In the genomic region with DNA sequence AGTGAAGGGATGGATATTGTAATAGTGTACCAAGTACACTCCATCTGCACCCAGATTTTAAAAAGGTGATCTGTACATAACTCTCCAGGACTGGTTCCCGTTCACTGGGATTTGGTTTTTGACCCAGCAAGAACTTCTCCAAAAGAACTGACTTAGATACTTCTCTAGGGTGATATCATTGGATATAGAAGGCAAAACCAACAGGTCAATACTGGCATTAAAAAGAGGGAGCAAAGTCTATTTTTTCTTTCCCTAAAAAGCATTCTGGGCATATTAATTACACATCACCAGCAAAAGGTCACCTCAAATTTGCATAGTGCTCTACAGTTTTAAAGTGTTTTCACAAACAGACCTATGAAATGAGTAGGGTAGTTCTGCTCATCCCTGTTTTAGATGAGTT, we compare ENCODE assay signal across 1 cellular context.
TF ChIP-seq lines count a peak whose summit lies in the region.

No MANE protein-coding gene starts in this region.

TF ChIP-seq in WTC11, 78 proteins besides CTCF, POLR2A, EP300 and RAD21:
- TF ChIP-seq, protein P1, sequence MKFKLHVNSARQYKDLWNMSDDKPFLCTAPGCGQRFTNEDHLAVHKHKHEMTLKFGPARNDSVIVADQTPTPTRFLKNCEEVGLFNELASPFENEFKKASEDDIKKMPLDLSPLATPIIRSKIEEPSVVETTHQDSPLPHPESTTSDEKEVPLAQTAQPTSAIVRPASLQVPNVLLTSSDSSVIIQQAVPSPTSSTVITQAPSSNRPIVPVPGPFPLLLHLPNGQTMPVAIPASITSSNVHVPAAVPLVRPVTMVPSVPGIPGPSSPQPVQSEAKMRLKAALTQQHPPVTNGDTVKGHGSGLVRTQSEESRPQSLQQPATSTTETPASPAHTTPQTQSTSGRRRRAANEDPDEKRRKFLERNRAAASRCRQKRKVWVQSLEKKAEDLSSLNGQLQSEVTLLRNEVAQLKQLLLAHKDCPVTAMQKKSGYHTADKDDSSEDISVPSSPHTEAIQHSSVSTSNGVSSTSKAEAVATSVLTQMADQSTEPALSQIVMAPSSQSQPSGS (CRISPR knock-in tag; IDR thresholded peaks at IDR 0.05; ENCODE audit: borderline replicate concordance, low read depth): no peak
- no peak for TF ChIP-seq FOXJ3 (CRISPR knock-in tag; IDR thresholded peaks at IDR 0.05; ENCODE audit: borderline replicate concordance)
- TF ChIP-seq ZNF263 (CRISPR knock-in tag; IDR thresholded peaks at IDR 0.05; ENCODE audit: low read depth): no peak
- TF ChIP-seq SOX15 (CRISPR knock-in tag; IDR thresholded peaks at IDR 0.05): no peak
- TF ChIP-seq, protein P2, sequence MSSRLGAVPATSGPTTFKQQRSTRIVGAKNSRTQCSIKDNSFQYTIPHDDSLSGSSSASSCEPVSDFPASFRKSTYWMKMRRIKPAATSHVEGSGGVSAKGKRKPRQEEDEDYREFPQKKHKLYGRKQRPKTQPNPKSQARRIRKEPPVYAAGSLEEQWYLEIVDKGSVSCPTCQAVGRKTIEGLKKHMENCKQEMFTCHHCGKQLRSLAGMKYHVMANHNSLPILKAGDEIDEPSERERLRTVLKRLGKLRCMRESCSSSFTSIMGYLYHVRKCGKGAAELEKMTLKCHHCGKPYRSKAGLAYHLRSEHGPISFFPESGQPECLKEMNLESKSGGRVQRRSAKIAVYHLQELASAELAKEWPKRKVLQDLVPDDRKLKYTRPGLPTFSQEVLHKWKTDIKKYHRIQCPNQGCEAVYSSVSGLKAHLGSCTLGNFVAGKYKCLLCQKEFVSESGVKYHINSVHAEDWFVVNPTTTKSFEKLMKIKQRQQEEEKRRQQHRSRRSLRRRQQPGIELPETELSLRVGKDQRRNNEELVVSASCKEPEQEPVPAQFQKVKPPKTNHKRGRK (CRISPR knock-in tag; IDR thresholded peaks at IDR 0.05; ENCODE audit: borderline replicate concordance): no peak
- TF ChIP-seq, protein P3, sequence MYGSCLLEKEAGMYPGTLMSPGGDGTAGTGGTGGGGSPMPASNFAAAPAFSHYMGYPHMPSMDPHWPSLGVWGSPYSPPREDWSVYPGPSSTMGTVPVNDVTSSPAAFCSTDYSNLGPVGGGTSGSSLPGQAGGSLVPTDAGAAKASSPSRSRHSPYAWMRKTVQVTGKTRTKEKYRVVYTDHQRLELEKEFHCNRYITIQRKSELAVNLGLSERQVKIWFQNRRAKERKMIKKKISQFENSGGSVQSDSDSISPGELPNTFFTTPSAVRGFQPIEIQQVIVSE (CRISPR knock-in tag; IDR thresholded peaks at IDR 0.05; ENCODE audit: borderline replicate concordance): no peak
- no peak for TF ChIP-seq CBFB (CRISPR knock-in tag; IDR thresholded peaks at IDR 0.05; ENCODE audit: low read depth)
- TF ChIP-seq NFE2L1 (CRISPR knock-in tag; IDR thresholded peaks at IDR 0.05): no peak
- TF ChIP-seq, protein P4, sequence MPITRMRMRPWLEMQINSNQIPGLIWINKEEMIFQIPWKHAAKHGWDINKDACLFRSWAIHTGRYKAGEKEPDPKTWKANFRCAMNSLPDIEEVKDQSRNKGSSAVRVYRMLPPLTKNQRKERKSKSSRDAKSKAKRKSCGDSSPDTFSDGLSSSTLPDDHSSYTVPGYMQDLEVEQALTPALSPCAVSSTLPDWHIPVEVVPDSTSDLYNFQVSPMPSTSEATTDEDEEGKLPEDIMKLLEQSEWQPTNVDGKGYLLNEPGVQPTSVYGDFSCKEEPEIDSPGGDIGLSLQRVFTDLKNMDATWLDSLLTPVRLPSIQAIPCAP (CRISPR knock-in tag; IDR thresholded peaks at IDR 0.05): no peak
- TF ChIP-seq ZBTB21 (CRISPR knock-in tag; IDR thresholded peaks at IDR 0.05; ENCODE audit: borderline replicate concordance): no peak
- no peak for TF ChIP-seq TP53 (CRISPR knock-in tag; IDR thresholded peaks at IDR 0.05)
- no peak for TF ChIP-seq NR1H2 (CRISPR knock-in tag; IDR thresholded peaks at IDR 0.05)
- TF ChIP-seq, protein P5, sequence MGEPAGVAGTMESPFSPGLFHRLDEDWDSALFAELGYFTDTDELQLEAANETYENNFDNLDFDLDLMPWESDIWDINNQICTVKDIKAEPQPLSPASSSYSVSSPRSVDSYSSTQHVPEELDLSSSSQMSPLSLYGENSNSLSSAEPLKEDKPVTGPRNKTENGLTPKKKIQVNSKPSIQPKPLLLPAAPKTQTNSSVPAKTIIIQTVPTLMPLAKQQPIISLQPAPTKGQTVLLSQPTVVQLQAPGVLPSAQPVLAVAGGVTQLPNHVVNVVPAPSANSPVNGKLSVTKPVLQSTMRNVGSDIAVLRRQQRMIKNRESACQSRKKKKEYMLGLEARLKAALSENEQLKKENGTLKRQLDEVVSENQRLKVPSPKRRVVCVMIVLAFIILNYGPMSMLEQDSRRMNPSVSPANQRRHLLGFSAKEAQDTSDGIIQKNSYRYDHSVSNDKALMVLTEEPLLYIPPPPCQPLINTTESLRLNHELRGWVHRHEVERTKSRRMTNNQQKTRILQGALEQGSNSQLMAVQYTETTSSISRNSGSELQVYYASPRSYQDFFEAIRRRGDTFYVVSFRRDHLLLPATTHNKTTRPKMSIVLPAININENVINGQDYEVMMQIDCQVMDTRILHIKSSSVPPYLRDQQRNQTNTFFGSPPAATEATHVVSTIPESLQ (CRISPR knock-in tag; IDR thresholded peaks at IDR 0.05): no peak
- TF ChIP-seq ZNF317 (CRISPR knock-in tag; IDR thresholded peaks at IDR 0.05; ENCODE audit: borderline replicate concordance, low read depth): no peak
- TF ChIP-seq, protein P6, sequence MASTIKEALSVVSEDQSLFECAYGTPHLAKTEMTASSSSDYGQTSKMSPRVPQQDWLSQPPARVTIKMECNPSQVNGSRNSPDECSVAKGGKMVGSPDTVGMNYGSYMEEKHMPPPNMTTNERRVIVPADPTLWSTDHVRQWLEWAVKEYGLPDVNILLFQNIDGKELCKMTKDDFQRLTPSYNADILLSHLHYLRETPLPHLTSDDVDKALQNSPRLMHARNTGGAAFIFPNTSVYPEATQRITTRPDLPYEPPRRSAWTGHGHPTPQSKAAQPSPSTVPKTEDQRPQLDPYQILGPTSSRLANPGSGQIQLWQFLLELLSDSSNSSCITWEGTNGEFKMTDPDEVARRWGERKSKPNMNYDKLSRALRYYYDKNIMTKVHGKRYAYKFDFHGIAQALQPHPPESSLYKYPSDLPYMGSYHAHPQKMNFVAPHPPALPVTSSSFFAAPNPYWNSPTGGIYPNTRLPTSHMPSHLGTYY (CRISPR knock-in tag; IDR thresholded peaks at IDR 0.05): no peak
- TF ChIP-seq, protein P7, sequence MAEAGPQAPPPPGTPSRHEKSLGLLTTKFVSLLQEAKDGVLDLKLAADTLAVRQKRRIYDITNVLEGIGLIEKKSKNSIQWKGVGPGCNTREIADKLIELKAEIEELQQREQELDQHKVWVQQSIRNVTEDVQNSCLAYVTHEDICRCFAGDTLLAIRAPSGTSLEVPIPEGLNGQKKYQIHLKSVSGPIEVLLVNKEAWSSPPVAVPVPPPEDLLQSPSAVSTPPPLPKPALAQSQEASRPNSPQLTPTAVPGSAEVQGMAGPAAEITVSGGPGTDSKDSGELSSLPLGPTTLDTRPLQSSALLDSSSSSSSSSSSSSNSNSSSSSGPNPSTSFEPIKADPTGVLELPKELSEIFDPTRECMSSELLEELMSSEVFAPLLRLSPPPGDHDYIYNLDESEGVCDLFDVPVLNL (CRISPR knock-in tag; IDR thresholded peaks at IDR 0.05; ENCODE audit: borderline replicate concordance, low read depth): no peak
